ENCODE assay signal across 16 cellular contexts in the genomic region with DNA sequence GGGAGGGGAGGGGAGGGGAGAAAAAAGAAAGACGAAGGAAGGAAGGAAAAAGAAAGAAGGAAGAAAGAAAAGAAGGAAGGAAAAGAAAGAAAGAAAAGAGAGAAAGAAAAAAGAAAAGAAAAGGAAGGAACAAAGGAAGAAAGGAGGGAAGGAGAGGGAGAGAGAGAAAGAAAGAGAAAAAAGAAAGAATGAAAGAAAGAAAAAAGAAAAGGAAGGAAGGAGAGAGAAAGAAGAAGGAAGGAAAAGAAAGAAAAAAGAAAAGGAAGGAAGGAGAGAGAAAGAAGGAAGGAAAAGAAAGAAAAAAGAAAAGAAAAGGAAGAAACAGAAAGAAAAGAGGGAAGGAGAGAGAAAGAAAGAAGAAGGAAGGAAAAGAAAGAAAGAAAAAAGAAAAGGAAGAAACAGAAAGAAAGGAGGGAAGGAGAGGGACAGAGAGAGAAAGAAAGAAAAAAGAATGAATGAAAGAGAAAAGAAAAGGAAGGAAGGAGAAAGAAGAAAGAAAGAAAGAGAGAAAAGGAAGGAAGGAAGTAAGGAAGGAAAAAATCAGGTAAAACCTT.
"Had no signal": no experiment of that assay in that cellular context is flagged by ENCODE, and none has a peak within 500 bp of the region (broad histone marks: within the 10 kb centered on the region; RNA-seq: fewer than 3 reads in every experiment).

No MANE protein-coding gene starts in this region.

- H3K4me3 Mint-ChIP-seq: effector memory CD8-positive, alpha-beta T cell; memory B cell; nephron; stimulated activated effector memory CD8-positive, alpha-beta T cell treated with anti-CD3 and anti-CD28 coated beads, Interleukin-12 subunit alpha, Interleukin-12 subunit beta, amount 100 ng/mL, for 72 hours; type B pancreatic cell had no signal

- H3K9me3 Mint-ChIP-seq: nephron; stimulated activated effector memory CD8-positive, alpha-beta T cell treated with anti-CD3 and anti-CD28 coated beads, Interleukin-12 subunit alpha, Interleukin-12 subunit beta, amount 100 ng/mL, for 72 hours had no signal

- H3K4me1 Mint-ChIP-seq: memory B cell had no signal

- H3K4me3 ChIP-seq: lung, psoas muscle, sigmoid colon, stomach, tibial artery had no signal

- DNase-seq: cortex of kidney; effector memory CD8-positive, alpha-beta T cell; left ventricle myocardium superior; psoas muscle; right cardiac atrium; sigmoid colon; stimulated activated CD4-positive, alpha-beta T cell treated with anti-CD3 and anti-CD28 coated beads, Interleukin-2, amount 100 ng/mL, for 24 hours; stimulated activated CD4-positive, alpha-beta T cell treated with anti-CD3 and anti-CD28 coated beads, Interleukin-4, amount 100 ng/mL, for 24 hours; stimulated activated naive CD4-positive, alpha-beta T cell treated with Interleukin-2 at 50 U/mL for 16 hours; stomach; tibial artery had no signal

- ATAC-seq: left ventricle myocardium superior, psoas muscle, right cardiac atrium had no signal

- H3K9me3 ChIP-seq: psoas muscle, sigmoid colon, stomach, tibial artery had no signal

- H3K27me3 Mint-ChIP-seq: type B pancreatic cell had no signal

- H3K27me3 ChIP-seq: sigmoid colon, tibial artery had no signal

- H3K36me3 Mint-ChIP-seq: memory B cell; stimulated activated effector memory CD8-positive, alpha-beta T cell treated with anti-CD3 and anti-CD28 coated beads, Interleukin-12 subunit alpha, Interleukin-12 subunit beta, amount 100 ng/mL, for 72 hours; type B pancreatic cell had no signal

- H3K36me3 ChIP-seq: sigmoid colon, stomach, tibial artery had no signal

- H3K27ac ChIP-seq: psoas muscle, sigmoid colon, stomach, tibial artery had no signal

- H3K4me1 ChIP-seq: psoas muscle, sigmoid colon, stomach, tibial artery had no signal

- H3K27ac Mint-ChIP-seq: effector memory CD8-positive, alpha-beta T cell; memory B cell; nephron; stimulated activated effector memory CD8-positive, alpha-beta T cell treated with anti-CD3 and anti-CD28 coated beads, Interleukin-12 subunit alpha, Interleukin-12 subunit beta, amount 100 ng/mL, for 72 hours; type B pancreatic cell had no signal
